Comparison of ENCODE assay signal across 15 cellular contexts in genomic region chr2:67667054-67667908, GRCh38.
"Had no signal": no experiment of that assay in that cellular context is flagged by ENCODE, and none has a peak within 500 bp of the region (broad histone marks: within the 10 kb centered on the region; RNA-seq: fewer than 3 reads in every experiment).

No MANE protein-coding gene starts in this region.

- DNase-seq: activated CD4-positive, alpha-beta memory T cell treated with anti-CD3 and anti-CD28 coated beads, Interleukin-2, amount 10 ng/mL, durations not matched to agents 7 days and 5 days; activated CD4-positive, alpha-beta T cell treated with anti-CD3 and anti-CD28 coated beads for 1 hour; activated gamma-delta T cell treated with Interleukin-2 at 50 U/mL for 16 hours; activated T-cell treated with anti-CD3 and anti-CD28 coated beads, Interleukin-2, amount 50 U/mL, for 72 hours; effector CD8-positive, alpha-beta T cell; head of caudate nucleus; occipital lobe; stimulated activated CD4-positive, alpha-beta T cell treated with anti-CD3 and anti-CD28 coated beads, Interleukin-4, amount 100 ng/mL, for 1 hour; stimulated activated CD8-positive, alpha-beta memory T cell treated with anti-CD3 and anti-CD28 coated beads, Interleukin-4, amount 100 ng/mL, for 48 hours; stimulated activated naive CD8-positive, alpha-beta T cell treated with anti-CD3 and anti-CD28 coated beads, Interleukin-15, Interleukin-2, amounts not matched to agents 100 U/mL and 50 U/mL, for 24 hours; testis had no signal

- H3K36me3 ChIP-seq: cardiac muscle cell, prostate gland had no signal

- H3K27me3 ChIP-seq: cardiac muscle cell, testis had no signal

- H3K9me3 ChIP-seq: prostate gland, testis had no signal

- H3K4me1 ChIP-seq: prostate gland, testis had no signal

- H3K27ac ChIP-seq: cardiac muscle cell, testis had no signal

- H3K4me3 ChIP-seq: cardiac muscle cell, coronary artery, prostate gland, testis had no signal

- FAIRE-seq: urothelium cell line had no signal
